In genomic region chr12:46222642-46223041, GRCh38 we compare ENCODE assay signal across 16 cellular contexts. TPM values are rescaled to one million over a fixed set of nuclear protein-coding genes. Genes with fewer than 3 reads are reported as not detected.
DNase-seq lines count a peak whose midpoint lies in the region; ATAC-seq and TF ChIP-seq lines count a peak whose summit lies in the region.
"Had no signal": no experiment of that assay in that cellular context is flagged by ENCODE, and none has a peak within 500 bp of the region (broad histone marks: within the 10 kb centered on the region; RNA-seq: fewer than 3 reads in every experiment).

No MANE protein-coding gene starts in this region.

- H3K4me1 Mint-ChIP-seq in activated naive CD4-positive, alpha-beta T cell treated with anti-CD3 and anti-CD28 coated beads, Interleukin-2, amount 50 U/mL, for 24 hours = peaks cover 95% of the 10 kb centered on the region
- H3K4me1 Mint-ChIP-seq in T-helper 1 cell treated with Interleukin-12 subunit alpha and Interleukin-12 subunit beta and Interleukin-4 antibody, amounts not matched to agents 30 μg/mL and 1 μg/mL, for 36 hours (ENCODE audit: low read depth) = peaks cover 73% of the 10 kb centered on the region

- no peaks in the 10 kb centered on the region for H3K9me3 Mint-ChIP-seq in activated naive CD4-positive, alpha-beta T cell treated with anti-CD3 and anti-CD28 coated beads, Interleukin-2, amount 50 U/mL, for 24 hours
- H3K9me3 Mint-ChIP-seq in T-helper 1 cell treated with Interleukin-12 subunit alpha and Interleukin-12 subunit beta and Interleukin-4 antibody, amounts not matched to agents 30 μg/mL and 1 μg/mL, for 36 hours = no peaks in the 10 kb centered on the region
- H3K9me3 Mint-ChIP-seq: dendritic cell treated with granulocyte-macrophage colony-stimulating factor and Interleukin-4, amounts not matched to agents 40 ng/mL and 50 ng/mL, for 4 days had no signal

- no peak for TF ChIP-seq POLR2A in esophagus muscularis mucosa (IDR thresholded peaks at IDR 0.05; ENCODE audit: low read depth)

- peak overlapping the region; percentile 27 for H3K4me3 Mint-ChIP-seq in activated naive CD4-positive, alpha-beta T cell treated with anti-CD3 and anti-CD28 coated beads, Interleukin-2, amount 50 U/mL, for 24 hours
- H3K4me3 Mint-ChIP-seq in T-helper 1 cell treated with Interleukin-12 subunit alpha and Interleukin-12 subunit beta and Interleukin-4 antibody, amounts not matched to agents 30 μg/mL and 1 μg/mL, for 36 hours = peak overlapping the region; percentile 41
- H3K4me3 Mint-ChIP-seq: dendritic cell treated with granulocyte-macrophage colony-stimulating factor and Interleukin-4, amounts not matched to agents 40 ng/mL and 50 ng/mL, for 4 days had no signal

- H3K9me3 ChIP-seq in esophagus muscularis mucosa (no peaks in the 10 kb centered on the region), lower lobe of right lung (no peaks in the 10 kb centered on the region)
- H3K9me3 ChIP-seq: ovary, tibial nerve had no signal

- no peaks in the 10 kb centered on the region for H3K27me3 Mint-ChIP-seq in activated naive CD4-positive, alpha-beta T cell treated with anti-CD3 and anti-CD28 coated beads, Interleukin-2, amount 50 U/mL, for 24 hours
- no peaks in the 10 kb centered on the region for H3K27me3 Mint-ChIP-seq in T-helper 1 cell treated with Interleukin-12 subunit alpha and Interleukin-12 subunit beta and Interleukin-4 antibody, amounts not matched to agents 30 μg/mL and 1 μg/mL, for 36 hours (ENCODE audit: low read depth)

- no peak for ATAC-seq in lower lobe of right lung

- H3K27me3 ChIP-seq in esophagus muscularis mucosa = no peaks in the 10 kb centered on the region
- no peaks in the 10 kb centered on the region for H3K27me3 ChIP-seq in lower lobe of right lung (ENCODE audit: low read depth)
- H3K27me3 ChIP-seq: ovary, tibial nerve had no signal

- WGBS in esophagus muscularis mucosa = 62% methylated on average over 1 of the region's 1 CpG

- no peak for DNase-seq in activated naive CD4-positive, alpha-beta T cell treated with anti-CD3 and anti-CD28 coated beads, Interleukin-2, amount 50 U/mL, for 16 hours
- DNase-seq in esophagus muscularis mucosa (ENCODE audit: extremely low spot score) = no peak
- no peak for DNase-seq in NCI-H226
- DNase-seq in activated CD4-positive, CD25-positive, alpha-beta regulatory T cell (lab: John Stamatoyannopoulos, UW) = no peak
- no peak for DNase-seq in lower lobe of right lung
- DNase-seq in NCI-H748 treated with DMSO at 0.1 percent for 48 hours (lab: John Stamatoyannopoulos, UW) = no peak
- DNase-seq: activated CD8-positive, alpha-beta memory T cell treated with anti-CD3 and anti-CD28 coated beads, Interleukin-2, amount 50 U/mL, for 4 hours; DND-41; NCI-H187 treated with DMSO at 0.1 percent for 48 hours; NCI-H526 treated with DMSO at 0.1 percent for 48 hours; ovary; stimulated activated CD4-positive, alpha-beta T cell treated with anti-CD3 and anti-CD28 coated beads, Interleukin-12 subunit alpha, Interleukin-12 subunit beta, amount 100 ng/mL, for 4 hours had no signal

- H3K36me3 Mint-ChIP-seq in activated naive CD4-positive, alpha-beta T cell treated with anti-CD3 and anti-CD28 coated beads, Interleukin-2, amount 50 U/mL, for 24 hours = peaks cover 50% of the 10 kb centered on the region
- peaks cover 72% of the 10 kb centered on the region for H3K36me3 Mint-ChIP-seq in T-helper 1 cell treated with Interleukin-12 subunit alpha and Interleukin-12 subunit beta and Interleukin-4 antibody, amounts not matched to agents 30 μg/mL and 1 μg/mL, for 36 hours (ENCODE audit: low read depth)

- no peak for TF ChIP-seq EP300 in esophagus muscularis mucosa (IDR thresholded peaks at IDR 0.05)

- no peak for TF ChIP-seq CTCF in esophagus muscularis mucosa (IDR thresholded peaks at IDR 0.05)
- no peak for TF ChIP-seq CTCF in lower lobe of right lung (IDR thresholded peaks at IDR 0.05)

- intact Hi-C loops in esophagus muscularis mucosa (cut with DNase I) = loop anchor here (5.0 kb wide), 1 partner anchor 40 kb away; no protein-coding TSS in a partner anchor
- intact Hi-C loops in lower lobe of right lung (cut with DNase I) = no loop called here

- no peaks in the 10 kb centered on the region for H3K36me3 ChIP-seq in esophagus muscularis mucosa
- no peaks in the 10 kb centered on the region for H3K36me3 ChIP-seq in lower lobe of right lung
- H3K36me3 ChIP-seq: ovary, tibial nerve had no signal

- H3K4me3 ChIP-seq in esophagus muscularis mucosa (no peak overlapping the region), lower lobe of right lung (no peak overlapping the region)
- H3K4me3 ChIP-seq: ovary, tibial nerve had no signal

- peak overlapping the region; percentile 98 for H3K27ac Mint-ChIP-seq in activated naive CD4-positive, alpha-beta T cell treated with anti-CD3 and anti-CD28 coated beads, Interleukin-2, amount 50 U/mL, for 24 hours
- H3K27ac Mint-ChIP-seq in T-helper 1 cell treated with Interleukin-12 subunit alpha and Interleukin-12 subunit beta and Interleukin-4 antibody, amounts not matched to agents 30 μg/mL and 1 μg/mL, for 36 hours = peak overlapping the region; percentile 96
- H3K27ac Mint-ChIP-seq: dendritic cell treated with granulocyte-macrophage colony-stimulating factor and Interleukin-4, amounts not matched to agents 40 ng/mL and 50 ng/mL, for 4 days had no signal

- peak overlapping the region; percentile 68 to 82 (median 78) for H3K27ac ChIP-seq in esophagus muscularis mucosa (replicated peaks in 1 of 4)
- no peak overlapping the region for H3K27ac ChIP-seq in lower lobe of right lung
- H3K27ac ChIP-seq: ovary, tibial nerve had no signal

- peaks cover 41 to 100% (median 94%) of the 10 kb centered on the region in 4 donors for H3K4me1 ChIP-seq in esophagus muscularis mucosa
- H3K4me1 ChIP-seq in lower lobe of right lung = peaks cover 46% of the 10 kb centered on the region

RNA-seq across cellular contexts. Expression of gene SLC38A1, which starts 46.2 kb away (rescaled TPM):
- total RNA-seq in esophagus muscularis mucosa = 100 to 1,000 TPM; 173 to 200 (median 193) TPM
- total RNA-seq in lower lobe of right lung = 45.8 TPM
